Comparison of ENCODE assay signal across 21 cellular contexts in the genomic region with DNA sequence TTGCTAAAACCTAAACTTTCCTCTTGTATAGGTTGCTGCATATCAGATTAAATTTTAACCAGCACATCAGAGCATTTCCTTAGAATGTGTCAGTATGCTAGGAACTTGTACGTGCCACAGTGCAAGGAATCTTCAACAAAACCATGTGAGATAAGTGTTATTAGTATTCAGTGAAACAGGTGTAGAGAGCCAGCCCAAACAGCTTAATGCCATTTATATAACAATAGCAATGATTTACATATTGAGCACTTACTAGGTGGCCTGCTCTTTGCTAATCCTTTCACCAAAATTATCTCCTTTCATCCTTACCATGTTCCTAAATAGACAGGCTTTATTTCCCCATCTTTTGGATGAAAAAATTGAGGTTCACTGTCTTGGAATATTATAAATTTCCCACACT.
"Had no signal": no experiment of that assay in that cellular context is flagged by ENCODE, and none has a peak within 500 bp of the region (broad histone marks: within the 10 kb centered on the region; RNA-seq: fewer than 3 reads in every experiment).

No MANE protein-coding gene starts in this region.

- H3K9me3 ChIP-seq: esophagus muscularis mucosa, gastrocnemius medialis, lower lobe of right lung, ovary, sigmoid colon, testis had no signal

- H3K4me3 ChIP-seq: esophagus muscularis mucosa, gastrocnemius medialis, heart right ventricle, left ventricle myocardium inferior, lower lobe of right lung, neural progenitor cell, ovary, right atrium auricular region, sigmoid colon, skin epidermis, testis, tibial nerve had no signal

- H3K36me3 ChIP-seq: esophagus muscularis mucosa, gastrocnemius medialis, heart right ventricle, left ventricle myocardium inferior, lower lobe of right lung, neural progenitor cell, ovary, right atrium auricular region, sigmoid colon, tibial nerve had no signal

- H3K9ac ChIP-seq: neural progenitor cell had no signal

- H3K4me1 ChIP-seq: esophagus muscularis mucosa, gastrocnemius medialis, heart right ventricle, left ventricle myocardium inferior, lower lobe of right lung, right atrium auricular region, sigmoid colon, testis, tibial nerve had no signal

- H3K27me3 ChIP-seq: esophagus muscularis mucosa, gastrocnemius medialis, heart right ventricle, neural progenitor cell, ovary, right atrium auricular region, sigmoid colon, testis, tibial nerve had no signal

- DNase-seq: effector memory CD4-positive, alpha-beta T cell; gastrocnemius medialis; heart right ventricle; hypothalamus; immature natural killer cell; left ventricle myocardium inferior; lower lobe of right lung; midbrain; nucleus accumbens; ovary; sigmoid colon; stimulated activated CD4-positive, alpha-beta T cell treated with anti-CD3 and anti-CD28 coated beads, Interleukin-2, amount 100 ng/mL, for 24 hours; stimulated activated CD4-positive, alpha-beta T cell treated with anti-CD3 and anti-CD28 coated beads, Interleukin-4, amount 100 ng/mL, for 4 hours; stimulated activated naive B cell treated with anti-CD40 and anti-IgM and Interleukin-4, amounts not matched to agents 10 μg/mL and 1 μg/mL and 100 μg/mL, for 72 hours; stimulated activated naive CD8-positive, alpha-beta T cell treated with anti-CD3 and anti-CD28 coated beads, Interleukin-15, amount 100 ng/mL, for 72 hours; testis had no signal
